In genomic region chr6:36660771-36661471, GRCh38 we compare ENCODE assay signal across 10 cellular contexts. TPM values are rescaled to one million over a fixed set of nuclear protein-coding genes. Genes with fewer than 3 reads are reported as not detected.
DNase-seq lines count a peak whose midpoint lies in the region; ATAC-seq and TF ChIP-seq lines count a peak whose summit lies in the region.
"Had no signal": no experiment of that assay in that cellular context is flagged by ENCODE, and none has a peak within 500 bp of the region (broad histone marks: within the 10 kb centered on the region; RNA-seq: fewer than 3 reads in every experiment).

No MANE protein-coding gene starts in this region.

- H3K36me3 ChIP-seq in mucosa of descending colon (ENCODE audit: low read depth) = no peaks in the 10 kb centered on the region
- no peaks in the 10 kb centered on the region for H3K36me3 ChIP-seq in upper lobe of left lung

- 35 to 44% methylated on average over 26 to 27 of the region's 44 CpGs for WGBS in upper lobe of left lung, 2 donors

- H3K27me3 Mint-ChIP-seq in activated T-helper 17 cell treated with anti-CD3 and anti-CD28 coated beads, Interleukin-2, amount 50 U/mL, for 72 hours = peaks cover 15% of the 10 kb centered on the region
- peaks cover 5% of the 10 kb centered on the region for H3K27me3 Mint-ChIP-seq in glutamatergic neuron (ENCODE audit: unreplicated experiment)

- DNase-seq in glutamatergic neuron (peak; percentile 71), mucosa of descending colon (peak; percentile 72 to 82 (median 80)), upper lobe of left lung (peak; percentile 71 to 93), NOMO-1 treated with DMSO at 0.1 percent for 48 hours (lab: John Stamatoyannopoulos, UW; ENCODE audit: unreplicated experiment) (no peak), putamen (ENCODE audit: low spot score) (no peak)
- no peak for DNase-seq in stimulated activated CD4-positive, alpha-beta T cell treated with anti-CD3 and anti-CD28 coated beads, Interleukin-2, amount 100 ng/mL, for 24 hours
- DNase-seq: activated CD4-positive, alpha-beta memory T cell treated with anti-CD3 and anti-CD28 coated beads for 36 hours; NCI-H2029 had no signal

- H3K4me3 Mint-ChIP-seq in activated T-helper 17 cell treated with anti-CD3 and anti-CD28 coated beads, Interleukin-2, amount 50 U/mL, for 72 hours = no peak overlapping the region
- H3K4me3 Mint-ChIP-seq in glutamatergic neuron (ENCODE audit: unreplicated experiment) = no peak overlapping the region
- H3K4me3 Mint-ChIP-seq: activated CD4-positive, alpha-beta memory T cell treated with anti-CD3 and anti-CD28 coated beads for 36 hours had no signal

- H3K36me3 Mint-ChIP-seq in activated T-helper 17 cell treated with anti-CD3 and anti-CD28 coated beads, Interleukin-2, amount 50 U/mL, for 72 hours (ENCODE audit: low read depth) = no peaks in the 10 kb centered on the region
- no peaks in the 10 kb centered on the region for H3K36me3 Mint-ChIP-seq in glutamatergic neuron (ENCODE audit: unreplicated experiment)
- H3K36me3 Mint-ChIP-seq: activated CD4-positive, alpha-beta memory T cell treated with anti-CD3 and anti-CD28 coated beads for 36 hours had no signal

- no peak overlapping the region for H3K27ac ChIP-seq in upper lobe of left lung
- H3K27ac ChIP-seq: SK-N-MC had no signal

- peak in 1 of 4 donors; percentile 31 for TF ChIP-seq EP300 in upper lobe of left lung (IDR thresholded peaks at IDR 0.05)

- H3K4me1 ChIP-seq in mucosa of descending colon (ENCODE audit: low read depth) (peaks cover 14% of the 10 kb centered on the region), upper lobe of left lung (peaks cover 5 to 12% (median 9%) of the 10 kb centered on the region in 4 donors)

- peaks cover 7% of the 10 kb centered on the region for H3K4me1 Mint-ChIP-seq in activated T-helper 17 cell treated with anti-CD3 and anti-CD28 coated beads, Interleukin-2, amount 50 U/mL, for 72 hours
- H3K4me1 Mint-ChIP-seq in glutamatergic neuron (ENCODE audit: low read depth, unreplicated experiment) = peaks cover 5% of the 10 kb centered on the region

- no peak overlapping the region for H3K4me3 ChIP-seq in mucosa of descending colon
- peak overlapping the region in 3 of 4 donors; percentile 10 to 25 (median 25) for H3K4me3 ChIP-seq in upper lobe of left lung
- H3K4me3 ChIP-seq: SK-N-MC had no signal

- ATAC-seq in activated T-helper 17 cell treated with anti-CD3 and anti-CD28 coated beads, Interleukin-2, amount 50 U/mL, for 72 hours (replicated peaks) = peak; percentile 60
- ATAC-seq in mucosa of descending colon = peak; percentile 85
- ATAC-seq in upper lobe of left lung (ENCODE audit: low FRiP score in 2 of 2) = peak; percentile 70 to 86

- H3K9me3 Mint-ChIP-seq in activated T-helper 17 cell treated with anti-CD3 and anti-CD28 coated beads, Interleukin-2, amount 50 U/mL, for 72 hours = no peaks in the 10 kb centered on the region
- peaks cover 6% of the 10 kb centered on the region for H3K9me3 Mint-ChIP-seq in glutamatergic neuron (ENCODE audit: unreplicated experiment)
- H3K9me3 Mint-ChIP-seq: activated CD4-positive, alpha-beta memory T cell treated with anti-CD3 and anti-CD28 coated beads for 36 hours had no signal

- no peaks in the 10 kb centered on the region for H3K9me3 ChIP-seq in mucosa of descending colon
- H3K9me3 ChIP-seq in upper lobe of left lung = no peaks in the 10 kb centered on the region

- no peak for TF ChIP-seq POLR2A in upper lobe of left lung (IDR thresholded peaks at IDR 0.05)

- H3K27ac Mint-ChIP-seq in activated T-helper 17 cell treated with anti-CD3 and anti-CD28 coated beads, Interleukin-2, amount 50 U/mL, for 72 hours = no peak overlapping the region
- H3K27ac Mint-ChIP-seq in glutamatergic neuron (ENCODE audit: unreplicated experiment) = no peak overlapping the region
- H3K27ac Mint-ChIP-seq: activated CD4-positive, alpha-beta memory T cell treated with anti-CD3 and anti-CD28 coated beads for 36 hours had no signal

- H3K27me3 ChIP-seq in upper lobe of left lung = no peaks in the 10 kb centered on the region

- intact Hi-C loops in mucosa of descending colon (cut with DNase I, micrococcal nuclease) = no loop called here

- TF ChIP-seq CTCF in glutamatergic neuron (IDR thresholded peaks at IDR 0.05; ENCODE audit: partially characterized antibody, unreplicated experiment) = no peak
- TF ChIP-seq CTCF in mucosa of descending colon (IDR thresholded peaks at IDR 0.05) = no peak
- TF ChIP-seq CTCF in upper lobe of left lung (IDR thresholded peaks at IDR 0.05) = no peak

RNA-seq across cellular contexts. Expression of gene CDKN1A, which starts 17.6 kb away (rescaled TPM):
- 100 to 1,000 TPM; 149 to 164 TPM for total RNA-seq in activated T-helper 17 cell treated with anti-CD3 and anti-CD28 coated beads, Interleukin-2, amount 50 U/mL, for 72 hours
- total RNA-seq in glutamatergic neuron (ENCODE audit: unreplicated experiment) = 41.3 TPM
- 100 to 1,000 TPM; 181 to 381 (median 255) TPM for total RNA-seq in mucosa of descending colon
- total RNA-seq in upper lobe of left lung = 100 to 1,000 TPM in 4 of 6 donors, 10 to 100 TPM in 2; 61.8 to 186 (median 127) TPM

RNA-seq across cellular contexts. Expression of gene RAB44, which starts 36.7 kb away (rescaled TPM):
- under 1 TPM; 0.11 to 0.32 TPM for total RNA-seq in activated T-helper 17 cell treated with anti-CD3 and anti-CD28 coated beads, Interleukin-2, amount 50 U/mL, for 72 hours
- total RNA-seq in glutamatergic neuron (ENCODE audit: unreplicated experiment) = not detected
- total RNA-seq in mucosa of descending colon = under 1 TPM; 0.32 to 0.53 (median 0.32) TPM
- total RNA-seq in upper lobe of left lung = 1 to 10 TPM in 3 of 6 donors, under 1 TPM in 3; 0.20 to 3.1 (median 1.2) TPM

Comparison
In these comparisons a context has a peak if more than half of its experiments do, and no peak if none do; other contexts are left out.
1. DNase-seq: peak in glutamatergic neuron (single experiment), mucosa of descending colon (3 of 3) and upper lobe of left lung (2 of 2); none in stimulated activated CD4-positive, alpha-beta T cell treated with anti-CD3 and anti-CD28 coated beads, Interleukin-2, amount 100 ng/mL, for 24 hours (0 of 2), NOMO-1 treated with DMSO at 0.1 percent for 48 hours (single experiment) and putamen (single experiment).
2. Peak in every context shown above with its lines, with median percentiles within 50 percentile points of each other: ATAC-seq.